Comparison of ENCODE assay signal across 34 cellular contexts in genomic region chr10:74903491-74903890, GRCh38.
"Had no signal": no experiment of that assay in that cellular context is flagged by ENCODE, and none has a peak within 500 bp of the region (broad histone marks: within the 10 kb centered on the region; RNA-seq: fewer than 3 reads in every experiment).

No MANE protein-coding gene starts in this region.

- H3K9ac ChIP-seq: KMS-11 had no signal

- H3K9me3 ChIP-seq: MG63 had no signal

- H3K36me3 ChIP-seq: MG63 had no signal

- H3K27ac ChIP-seq: KMS-11 had no signal

- DNase-seq: Karpas-422, Kasumi-1, MG63, MM.1S, MV-4-11, NCI-H1048, NCI-H1092, NCI-H1092 treated with DMSO at 0.1 percent for 48 hours, NCI-H1105, NCI-H1105 treated with DMSO at 0.1 percent for 48 hours, NCI-H1417, NCI-H1417 treated with DMSO at 0.1 percent for 48 hours, NCI-H1436, NCI-H1436 treated with DMSO at 0.1 percent for 48 hours, NCI-H146, NCI-H1694, NCI-H1694 treated with DMSO at 0.1 percent for 48 hours, NCI-H187, NCI-H187 treated with DMSO at 0.1 percent for 48 hours, NCI-H1930, NCI-H2029, NCI-H2029 treated with DMSO at 0.1 percent for 48 hours, NCI-H2081, NCI-H2081 treated with DMSO at 0.1 percent for 48 hours, NCI-H2107, NCI-H2171, NCI-H2171 treated with DMSO at 0.1 percent for 48 hours, NCI-H2227 treated with DMSO at 0.1 percent for 48 hours, NCI-H226, NCI-H345, NCI-H446, NCI-H446 treated with DMSO at 0.1 percent for 48 hours, NCI-H510A had no signal

- H3K4me3 ChIP-seq: MG63 had no signal

- H3K27me3 ChIP-seq: MG63 had no signal
